ENCODE assay signal across 10 cellular contexts in the genomic region with DNA sequence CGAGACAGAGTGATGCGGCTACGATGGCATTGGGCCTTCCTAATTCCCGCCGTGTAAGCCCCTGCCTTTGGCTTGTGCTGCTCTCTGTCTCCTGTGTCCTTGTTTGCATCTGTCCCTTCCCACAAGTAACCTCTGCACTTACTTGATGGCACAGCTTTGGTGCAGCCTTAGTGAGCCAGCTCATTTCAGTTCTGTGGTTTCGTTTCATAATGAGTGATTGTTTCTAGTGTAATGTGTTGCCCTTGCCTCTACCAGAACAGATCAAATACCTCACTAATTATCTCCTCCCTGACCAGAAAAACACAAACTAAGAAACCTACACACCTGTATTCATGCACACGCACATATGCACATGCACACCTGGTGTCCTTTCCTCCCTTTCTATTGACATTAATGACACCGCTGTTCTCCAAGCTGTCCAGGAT. TPM values are rescaled to one million over a fixed set of nuclear protein-coding genes. Genes with fewer than 3 reads are reported as not detected.
DNase-seq lines count a peak whose midpoint lies in the region; ATAC-seq lines count a peak whose summit lies in the region.
"Had no signal": no experiment of that assay in that cellular context is flagged by ENCODE, and none has a peak within 500 bp of the region (broad histone marks: within the 10 kb centered on the region; RNA-seq: fewer than 3 reads in every experiment).

No MANE protein-coding gene starts in this region.

- CTCF ChIA-PET in activated CD4-positive, alpha-beta T cell treated with anti-CD3 and anti-CD28 coated beads for 36 hours (lab: Charles Lee), result interaction anchor here (0.6 kb wide), 1 partner anchor 812 kb away, joined by 3 read pairs; no protein-coding TSS in a partner anchor

- intact Hi-C loops in activated CD4-positive, alpha-beta T cell treated with anti-CD3 and anti-CD28 coated beads for 36 hours (cut with DNase I, micrococcal nuclease), result loop anchor here in 1 of 2 experiments (2.0 to 5.0 kb wide), 3 partner anchors 49 to 79 kb away; partner anchors contain the start of gene GRK3

- peaks cover 2% of the 10 kb centered on the region for H3K27me3 Mint-ChIP-seq in activated CD4-positive, alpha-beta T cell treated with anti-CD3 and anti-CD28 coated beads for 36 hours
- no peaks in the 10 kb centered on the region for H3K27me3 Mint-ChIP-seq in memory B cell

- POLR2A ChIA-PET in activated CD4-positive, alpha-beta T cell treated with anti-CD3 and anti-CD28 coated beads for 36 hours (lab: Charles Lee), result interaction anchor here (0.8 kb wide), 1 partner anchor 26 kb away, joined by 4 read pairs; no protein-coding TSS in a partner anchor

- H3K9me3 Mint-ChIP-seq in activated CD4-positive, alpha-beta T cell treated with anti-CD3 and anti-CD28 coated beads for 36 hours (ENCODE audit: low read depth), result no peaks in the 10 kb centered on the region
- no peaks in the 10 kb centered on the region for H3K9me3 Mint-ChIP-seq in memory B cell

- H3K4me1 Mint-ChIP-seq in activated CD4-positive, alpha-beta T cell treated with anti-CD3 and anti-CD28 coated beads for 36 hours, result peaks cover 23% of the 10 kb centered on the region
- H3K4me1 Mint-ChIP-seq in memory B cell, result peaks cover 50% of the 10 kb centered on the region

- H3K36me3 Mint-ChIP-seq in activated CD4-positive, alpha-beta T cell treated with anti-CD3 and anti-CD28 coated beads for 36 hours (ENCODE audit: low read depth), result no peaks in the 10 kb centered on the region
- peaks cover 22% of the 10 kb centered on the region for H3K36me3 Mint-ChIP-seq in memory B cell

- H3K27ac Mint-ChIP-seq in activated CD4-positive, alpha-beta T cell treated with anti-CD3 and anti-CD28 coated beads for 36 hours, result no peak overlapping the region
- H3K27ac Mint-ChIP-seq in memory B cell, result peak overlapping the region; percentile 45

- peak; percentile 41 for DNase-seq in activated CD4-positive, alpha-beta T cell treated with anti-CD3 and anti-CD28 coated beads for 36 hours
- no peak for DNase-seq in activated CD4-positive, alpha-beta T cell treated with anti-CD3 and anti-CD28 coated beads for 4 hours
- DNase-seq in memory B cell (ENCODE audit: low spot score in 2 of 2) (no peak), glomerular visceral epithelial cell (ENCODE audit: extremely low spot score) (no peak), NCI-H2107 (lab: John Stamatoyannopoulos, UW) (no peak), NCI-H774 (lab: John Stamatoyannopoulos, UW) (no peak)
- DNase-seq: left colon, NCI-H226 had no signal

- no peak overlapping the region for H3K4me3 Mint-ChIP-seq in activated CD4-positive, alpha-beta T cell treated with anti-CD3 and anti-CD28 coated beads for 36 hours
- peak overlapping the region; percentile 48 for H3K4me3 Mint-ChIP-seq in memory B cell

- peak; percentile 93 for ATAC-seq in activated CD4-positive, alpha-beta T cell treated with anti-CD3 and anti-CD28 coated beads for 36 hours
- ATAC-seq in GM21576 (IDR thresholded peaks at IDR 0.05; ENCODE audit: unreplicated experiment) (peak; percentile 85), HG03565 (IDR thresholded peaks at IDR 0.05; ENCODE audit: unreplicated experiment) (peak; percentile 54), memory B cell (ENCODE audit: low read depth) (no peak)
- ATAC-seq: left colon had no signal

RNA-seq across cellular contexts. Expression of gene GRK3, which starts 58.8 kb away (rescaled TPM):
- total RNA-seq in activated CD4-positive, alpha-beta T cell treated with anti-CD3 and anti-CD28 coated beads for 36 hours, result 1 to 10 TPM; 8.6 to 9.2 TPM
